Comparison of ENCODE assay signal across 8 cellular contexts in the genomic region with DNA sequence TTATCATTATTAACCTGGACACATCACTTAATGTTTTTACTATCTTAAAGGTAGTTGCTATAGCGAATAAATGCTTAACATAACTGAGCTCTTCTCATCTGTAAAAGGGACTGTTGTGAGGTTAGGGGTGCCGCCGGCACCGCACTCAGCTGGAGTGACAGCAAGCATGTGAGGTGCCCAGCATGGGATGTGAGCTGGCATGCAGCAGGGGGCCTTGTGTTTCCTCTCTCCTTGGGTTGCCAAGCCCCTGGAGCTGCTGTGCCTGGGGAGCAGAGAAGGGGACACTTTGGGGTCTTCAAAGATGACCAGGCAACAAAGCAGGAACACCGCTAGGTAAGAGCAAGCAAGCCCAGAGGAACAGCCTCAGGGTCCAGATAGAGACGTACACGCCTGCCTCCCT. TPM values are rescaled to one million over a fixed set of nuclear protein-coding genes. Genes with fewer than 3 reads are reported as not detected.
A peak's percentile ranks its signal among the peaks of the same experiment; 100 is the strongest.
DNase-seq lines count a peak whose midpoint lies in the region; ATAC-seq and TF ChIP-seq lines count a peak whose summit lies in the region.

No MANE protein-coding gene starts in this region.

- H3K9me3 Mint-ChIP-seq in activated naive CD4-positive, alpha-beta T cell treated with anti-CD3 and anti-CD28 coated beads, Interleukin-2, amount 50 U/mL, for 24 hours: no peaks in the 10 kb centered on the region

- H3K36me3 ChIP-seq in brain microvascular endothelial cell (replicated peaks): peaks cover 14% of the 10 kb centered on the region
- H3K36me3 ChIP-seq in muscle layer of colon (ENCODE audit: insufficient read depth, low read length): no peaks in the 10 kb centered on the region
- H3K36me3 ChIP-seq in upper lobe of right lung: peaks cover 6% of the 10 kb centered on the region

- in situ Hi-C loops in brain microvascular endothelial cell (cut with HindIII; ENCODE audit: low pct_ligation_motif_present, low sequenced_read_pairs): no loop called here

- H3K27ac Mint-ChIP-seq in activated naive CD4-positive, alpha-beta T cell treated with anti-CD3 and anti-CD28 coated beads, Interleukin-2, amount 50 U/mL, for 24 hours: peak overlapping the region; percentile 85

- H3K9me3 ChIP-seq in muscle layer of colon (ENCODE audit: low read length) (no peaks in the 10 kb centered on the region), upper lobe of right lung (no peaks in the 10 kb centered on the region)

- peaks cover 30% of the 10 kb centered on the region for H3K4me1 Mint-ChIP-seq in activated naive CD4-positive, alpha-beta T cell treated with anti-CD3 and anti-CD28 coated beads, Interleukin-2, amount 50 U/mL, for 24 hours

- intact Hi-C loops in upper lobe of right lung (cut with DNase I): no loop called here

- peaks cover 16% of the 10 kb centered on the region for H3K36me3 Mint-ChIP-seq in activated naive CD4-positive, alpha-beta T cell treated with anti-CD3 and anti-CD28 coated beads, Interleukin-2, amount 50 U/mL, for 24 hours

- H3K4me3 Mint-ChIP-seq in activated naive CD4-positive, alpha-beta T cell treated with anti-CD3 and anti-CD28 coated beads, Interleukin-2, amount 50 U/mL, for 24 hours: peak overlapping the region; percentile 30

- H3K27ac ChIP-seq in brain microvascular endothelial cell (peak overlapping the region; percentile 90), muscle layer of colon (ENCODE audit: low read depth, low read length) (peak overlapping the region; percentile 29), upper lobe of right lung (peak overlapping the region; percentile 81)

- H3K4me1 ChIP-seq in muscle layer of colon (ENCODE audit: insufficient read depth, low read length) (peaks cover 54% of the 10 kb centered on the region), upper lobe of right lung (peaks cover 53% of the 10 kb centered on the region)

- TF ChIP-seq CTCF in brain microvascular endothelial cell (IDR thresholded peaks at IDR 0.05; ENCODE audit: low read depth, low read length, missing control alignments) (no peak), upper lobe of right lung (IDR thresholded peaks at IDR 0.05) (no peak)

- no peak for DNase-seq in activated naive CD4-positive, alpha-beta T cell treated with Interleukin-2 at 50 U/mL for 16 hours
- DNase-seq in brain microvascular endothelial cell (no peak), upper lobe of right lung (no peak), RKO (ENCODE audit: low spot score) (no peak), T1000 (lab: John Stamatoyannopoulos, UW) (no peak)

- H3K27me3 Mint-ChIP-seq in activated naive CD4-positive, alpha-beta T cell treated with anti-CD3 and anti-CD28 coated beads, Interleukin-2, amount 50 U/mL, for 24 hours: no peaks in the 10 kb centered on the region

- H3K9ac ChIP-seq in muscle layer of colon (ENCODE audit: low read length): no peak overlapping the region

- ATAC-seq in upper lobe of right lung (no peak), HG03460 (IDR thresholded peaks at IDR 0.05; ENCODE audit: unreplicated experiment) (no peak)

- H3K27me3 ChIP-seq in brain microvascular endothelial cell (replicated peaks): no peaks in the 10 kb centered on the region
- no peaks in the 10 kb centered on the region for H3K27me3 ChIP-seq in muscle layer of colon (ENCODE audit: control insufficient read depth in 1 of 2, insufficient read depth in 2 of 2, low read length in 2 of 2)
- no peaks in the 10 kb centered on the region for H3K27me3 ChIP-seq in upper lobe of right lung

- H3K4me3 ChIP-seq in brain microvascular endothelial cell (ENCODE audit: low read depth, low read length): no peak overlapping the region
- peak overlapping the region in 1 of 2 donors; percentile 0 for H3K4me3 ChIP-seq in muscle layer of colon (ENCODE audit: low read depth in 1 of 2, low read length in 2 of 2)
- no peak overlapping the region for H3K4me3 ChIP-seq in upper lobe of right lung

RNA-seq across cellular contexts. Expression of a gene that starts 2.1 kb away (rescaled TPM):
- 22.9 TPM for total RNA-seq in upper lobe of right lung

RNA-seq across cellular contexts. Expression of a gene that starts 42.3 kb away (rescaled TPM):
- total RNA-seq in upper lobe of right lung: 64.5 TPM

Comparison
In these comparisons a context has a peak if more than half of its experiments do, and no peak if none do; other contexts are left out.
1. H3K27ac ChIP-seq: peak in every context shown above with its lines; median percentile 90 in brain microvascular endothelial cell; 81 in upper lobe of right lung; 29 in muscle layer of colon.